Comparison of ENCODE assay signal across 8 cellular contexts in genomic region chr11:133946541-133947297, GRCh38. TPM values are rescaled to one million over a fixed set of nuclear protein-coding genes. Genes with fewer than 3 reads are reported as not detected.
DNase-seq lines count a peak whose midpoint lies in the region; ATAC-seq and TF ChIP-seq lines count a peak whose summit lies in the region.

No MANE protein-coding gene starts in this region.

- peak; percentile 49 for DNase-seq in DMS153 (lab: John Stamatoyannopoulos, UW)
- peak; percentile 38 to 58 for DNase-seq in activated CD4-positive, alpha-beta T cell treated with anti-CD3 and anti-CD28 coated beads, Interleukin-2, amount 50 U/mL, for 48 hours
- peak; percentile 73 for DNase-seq in iPS-NIHi11 (ENCODE audit: low spot score)
- no peak for DNase-seq in SIG-M5 (lab: John Stamatoyannopoulos, UW)
- no peak for DNase-seq in COLO829 (ENCODE audit: low spot score)
- DNase-seq in natural killer cell treated with Interleukin-12 subunit alpha and Interleukin-12 subunit beta and Interleukin-15 and Interleukin-18, amount 100 ng/mL, for 72 hours (ENCODE audit: low spot score): no peak
- DNase-seq in breast epithelium (ENCODE audit: low spot score in 2 of 2): no peak

- TF ChIP-seq POLR2A in breast epithelium (IDR thresholded peaks at IDR 0.05): no peak

- H3K36me3 ChIP-seq in breast epithelium: no peaks in the 10 kb centered on the region

- no peak overlapping the region for H3K27ac Mint-ChIP-seq in natural killer cell treated with Interleukin-12 subunit alpha and Interleukin-12 subunit beta and Interleukin-15 and Interleukin-18, amount 100 ng/mL, for 72 hours

- no peak overlapping the region for H3K4me3 Mint-ChIP-seq in natural killer cell treated with Interleukin-12 subunit alpha and Interleukin-12 subunit beta and Interleukin-15 and Interleukin-18, amount 100 ng/mL, for 72 hours

- H3K36me3 Mint-ChIP-seq in natural killer cell treated with Interleukin-12 subunit alpha and Interleukin-12 subunit beta and Interleukin-15 and Interleukin-18, amount 100 ng/mL, for 72 hours: no peaks in the 10 kb centered on the region

- H3K27me3 ChIP-seq in breast epithelium: peaks cover 0 to 38% of the 10 kb centered on the region in 2 donors

- no peaks in the 10 kb centered on the region for H3K9me3 ChIP-seq in breast epithelium

- H3K9me3 Mint-ChIP-seq in natural killer cell treated with Interleukin-12 subunit alpha and Interleukin-12 subunit beta and Interleukin-15 and Interleukin-18, amount 100 ng/mL, for 72 hours: no peaks in the 10 kb centered on the region

- H3K27ac ChIP-seq in breast epithelium: no peak overlapping the region

- intact Hi-C loops in breast epithelium (cut with DNase I; ENCODE audit: low total_unique reads): no loop called here

- peaks cover 0 to 5% of the 10 kb centered on the region in 2 donors for H3K4me1 ChIP-seq in breast epithelium

- no peak for TF ChIP-seq CTCF in breast epithelium (IDR thresholded peaks at IDR 0.05)

- peaks cover 24% of the 10 kb centered on the region in 2 donors for H3K27me3 Mint-ChIP-seq in natural killer cell treated with Interleukin-12 subunit alpha and Interleukin-12 subunit beta and Interleukin-15 and Interleukin-18, amount 100 ng/mL, for 72 hours

- peaks cover 15 to 17% of the 10 kb centered on the region in 2 donors for H3K4me1 Mint-ChIP-seq in natural killer cell treated with Interleukin-12 subunit alpha and Interleukin-12 subunit beta and Interleukin-15 and Interleukin-18, amount 100 ng/mL, for 72 hours (ENCODE audit: low read depth in 2 of 2)

- H3K4me3 ChIP-seq in breast epithelium: no peak overlapping the region

- ATAC-seq in HG03442 (IDR thresholded peaks at IDR 0.05; ENCODE audit: unreplicated experiment): peak; percentile 10
- no peak for ATAC-seq in natural killer cell treated with Interleukin-12 subunit alpha and Interleukin-12 subunit beta and Interleukin-15 and Interleukin-18, amount 100 ng/mL, for 72 hours

RNA-seq across cellular contexts. Expression of gene IGSF9B, which starts 10.0 kb away (rescaled TPM):
- 1 to 10 TPM; 1.8 to 9.1 TPM for total RNA-seq in natural killer cell treated with Interleukin-12 subunit alpha and Interleukin-12 subunit beta and Interleukin-15 and Interleukin-18, amount 100 ng/mL, for 72 hours
- total RNA-seq in breast epithelium: 1 to 10 TPM in 2 of 3 donors, under 1 TPM in 1; 0.64 to 4.5 (median 3.3) TPM

Comparison
In these comparisons a context has a peak if more than half of its experiments do, and no peak if none do; other contexts are left out.
1. DNase-seq: peak in DMS153 (single experiment), activated CD4-positive, alpha-beta T cell treated with anti-CD3 and anti-CD28 coated beads, Interleukin-2, amount 50 U/mL, for 48 hours (2 of 2) and iPS-NIHi11 (single experiment); none in SIG-M5 (single experiment), COLO829 (single experiment), natural killer cell treated with Interleukin-12 subunit alpha and Interleukin-12 subunit beta and Interleukin-15 and Interleukin-18, amount 100 ng/mL, for 72 hours (single experiment) and breast epithelium (0 of 2).